Comparison of ENCODE assay signal across 8 cellular contexts in the genomic region with DNA sequence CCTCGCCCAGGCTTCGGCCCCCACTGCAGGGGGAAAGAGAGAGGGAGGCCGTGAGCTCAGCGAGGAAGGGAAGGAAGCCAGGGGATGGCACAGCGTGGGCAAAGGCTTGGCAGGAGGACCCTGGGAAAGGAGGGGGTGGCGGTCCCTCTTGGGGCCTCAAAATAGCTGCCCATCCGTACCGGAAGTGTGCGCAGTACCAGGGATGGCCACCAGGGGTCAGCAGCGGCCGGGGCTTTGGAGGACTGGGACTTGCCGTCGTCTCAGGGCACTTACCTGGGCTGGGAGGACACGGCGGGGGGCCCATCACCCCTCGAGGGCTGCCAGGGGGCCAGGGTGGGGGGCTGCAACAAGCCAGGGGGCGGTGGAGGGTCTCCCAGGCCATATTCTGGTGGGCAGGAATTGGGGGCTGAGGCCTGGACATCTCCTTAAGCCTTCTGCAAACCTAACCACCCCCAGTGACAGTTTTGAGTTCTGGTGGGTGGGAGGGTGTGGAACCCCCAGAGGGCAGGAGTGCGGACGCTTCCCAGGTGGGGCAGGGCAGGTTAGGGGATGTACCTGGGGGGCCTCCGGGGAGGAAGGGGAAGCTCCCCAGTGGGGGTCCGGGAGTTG. TPM values are rescaled to one million over a fixed set of nuclear protein-coding genes. Genes with fewer than 3 reads are reported as not detected.
DNase-seq lines count a peak whose midpoint lies in the region; ATAC-seq and TF ChIP-seq lines count a peak whose summit lies in the region.

No MANE protein-coding gene starts in this region.

- H3K9me3 Mint-ChIP-seq in activated naive CD4-positive, alpha-beta T cell treated with anti-CD3 and anti-CD28 coated beads for 36 hours = no peaks in the 10 kb centered on the region
- H3K9me3 Mint-ChIP-seq in progenitor cell of endocrine pancreas (ENCODE audit: low read depth) = no peaks in the 10 kb centered on the region

- peak; percentile 87 for TF ChIP-seq CTCF in progenitor cell of endocrine pancreas (IDR thresholded peaks at IDR 0.05; ENCODE audit: unreplicated experiment)

- in situ Hi-C loops in KBM-7 (cut with MboI; ENCODE audit: low pct_unique_long_range_greater_than_20kb, low sequenced_read_pairs) = no loop called here
- in situ Hi-C loops in SK-MEL-5 (cut with HindIII; ENCODE audit: low pct_unique_long_range_greater_than_20kb, low sequenced_read_pairs) = no loop called here

- H3K4me3 Mint-ChIP-seq in activated naive CD4-positive, alpha-beta T cell treated with anti-CD3 and anti-CD28 coated beads for 36 hours = no peak overlapping the region
- no peak overlapping the region for H3K4me3 Mint-ChIP-seq in progenitor cell of endocrine pancreas (ENCODE audit: low read depth)

- DNase-seq in DMS53 (lab: John Stamatoyannopoulos, UW) (peak; percentile 68), KBM-7 (peak; percentile 82), SK-MEL-5 (ENCODE audit: low read depth, low spot score) (peak; percentile 60), head of caudate nucleus (peak; percentile 23 to 93 (median 80)), progenitor cell of endocrine pancreas (ENCODE audit: low spot score, unreplicated experiment) (peak; percentile 85), ureter (ENCODE audit: low spot score) (peak; percentile 88)
- DNase-seq in activated naive CD4-positive, alpha-beta T cell treated with anti-CD3 and anti-CD28 coated beads for 36 hours = peak; percentile 92

- no peaks in the 10 kb centered on the region for H3K4me1 Mint-ChIP-seq in activated naive CD4-positive, alpha-beta T cell treated with anti-CD3 and anti-CD28 coated beads for 36 hours (ENCODE audit: low read depth)
- no peaks in the 10 kb centered on the region for H3K4me1 Mint-ChIP-seq in progenitor cell of endocrine pancreas (ENCODE audit: low read depth)

- intact Hi-C loops in activated naive CD4-positive, alpha-beta T cell treated with anti-CD3 and anti-CD28 coated beads for 36 hours (cut with micrococcal nuclease) = loop anchor here (1.0 to 2.0 kb wide), 5 partner anchors 29 to 497 kb away; partner anchors contain the start of gene GMIP
- intact Hi-C loops in head of caudate nucleus (cut with DNase I) = no loop called here

- no peaks in the 10 kb centered on the region for H3K36me3 Mint-ChIP-seq in activated naive CD4-positive, alpha-beta T cell treated with anti-CD3 and anti-CD28 coated beads for 36 hours (ENCODE audit: low read depth)
- H3K36me3 Mint-ChIP-seq in progenitor cell of endocrine pancreas (ENCODE audit: insufficient read depth) = no peaks in the 10 kb centered on the region

- no peak overlapping the region for H3K27ac Mint-ChIP-seq in activated naive CD4-positive, alpha-beta T cell treated with anti-CD3 and anti-CD28 coated beads for 36 hours
- no peak overlapping the region for H3K27ac Mint-ChIP-seq in progenitor cell of endocrine pancreas

- ATAC-seq in GM19463 (IDR thresholded peaks at IDR 0.05; ENCODE audit: unreplicated experiment) = no peak

- H3K27me3 Mint-ChIP-seq in activated naive CD4-positive, alpha-beta T cell treated with anti-CD3 and anti-CD28 coated beads for 36 hours (ENCODE audit: low read depth) = no peaks in the 10 kb centered on the region
- H3K27me3 Mint-ChIP-seq in progenitor cell of endocrine pancreas = peaks cover 10% of the 10 kb centered on the region

- CTCF ChIA-PET in activated naive CD4-positive, alpha-beta T cell treated with anti-CD3 and anti-CD28 coated beads for 36 hours (lab: Charles Lee) = interaction anchor here (0.5 to 3.3 kb wide), 19 partner anchors 8 to 365 kb away, joined by 3 to 27 read pairs (median 4); no protein-coding TSS in a partner anchor

RNA-seq across cellular contexts. Expression of gene TMEM161A, which starts 7.8 kb away (rescaled TPM):
- total RNA-seq in SK-MEL-5 (2014; rRNA removed; shearing (Covaris generic)) = 31.4 and 34.4 TPM in 2 replicates
- polyA plus RNA-seq in SK-MEL-5 (2015; cell fraction: cytosol; rRNA removed) = 53.5 and 56.9 TPM in 2 replicates
- polyA plus RNA-seq in SK-MEL-5 (2015; cell fraction: nucleus; rRNA removed) = 95.8 and 106 TPM in 2 replicates
- 10 to 100 TPM; 18.1 to 18.3 TPM for total RNA-seq in activated naive CD4-positive, alpha-beta T cell treated with anti-CD3 and anti-CD28 coated beads for 36 hours
- total RNA-seq in progenitor cell of endocrine pancreas (38.8 and 42.3 TPM in 2 replicates), ureter (25.3 TPM)

RNA-seq across cellular contexts. Expression of gene MEF2B, which starts 24.0 kb away (rescaled TPM):
- not detected in 2 replicates for total RNA-seq in SK-MEL-5 (2014; rRNA removed; shearing (Covaris generic))
- polyA plus RNA-seq in SK-MEL-5 (2015; cell fraction: cytosol; rRNA removed) = 0.13 and 0.27 TPM in 2 replicates
- 0.22 and 1.7 TPM in 2 replicates for polyA plus RNA-seq in SK-MEL-5 (2015; cell fraction: nucleus; rRNA removed)
- 1 to 10 TPM; 3.1 to 4.6 TPM for total RNA-seq in activated naive CD4-positive, alpha-beta T cell treated with anti-CD3 and anti-CD28 coated beads for 36 hours
- total RNA-seq in progenitor cell of endocrine pancreas = 4.2 and 4.4 TPM in 2 replicates
- 4.4 TPM for total RNA-seq in ureter

RNA-seq across cellular contexts. Expression of gene BORCS8, which starts 45.8 kb away (rescaled TPM):
- total RNA-seq in SK-MEL-5 (2014; rRNA removed; shearing (Covaris generic)) = 13.3 and 16.4 TPM in 2 replicates
- 31.6 and 46.9 TPM in 2 replicates for polyA plus RNA-seq in SK-MEL-5 (2015; cell fraction: cytosol; rRNA removed)
- polyA plus RNA-seq in SK-MEL-5 (2015; cell fraction: nucleus; rRNA removed) = 41.2 and 44.8 TPM in 2 replicates
- 10 to 100 TPM; 14.0 to 16.1 TPM for total RNA-seq in activated naive CD4-positive, alpha-beta T cell treated with anti-CD3 and anti-CD28 coated beads for 36 hours
- total RNA-seq in progenitor cell of endocrine pancreas (28.9 and 33.9 TPM in 2 replicates), ureter (58.0 TPM)

RNA-seq across cellular contexts. Expression of gene RFXANK, which starts 46.0 kb away (rescaled TPM):
- total RNA-seq in SK-MEL-5 (2014; rRNA removed; shearing (Covaris generic)) = 47.3 and 62.0 TPM in 2 replicates
- polyA plus RNA-seq in SK-MEL-5 (2015; cell fraction: cytosol; rRNA removed) = 34.7 and 46.8 TPM in 2 replicates
- 71.0 and 106 TPM in 2 replicates for polyA plus RNA-seq in SK-MEL-5 (2015; cell fraction: nucleus; rRNA removed)
- 10 to 100 TPM; 48.4 to 49.3 TPM for total RNA-seq in activated naive CD4-positive, alpha-beta T cell treated with anti-CD3 and anti-CD28 coated beads for 36 hours
- total RNA-seq in progenitor cell of endocrine pancreas (134 and 135 TPM in 2 replicates), ureter (50.6 TPM)

RNA-seq across cellular contexts. Expression of gene NR2C2AP, which starts 57.1 kb away (rescaled TPM):
- 20.4 and 23.7 TPM in 2 replicates for total RNA-seq in SK-MEL-5 (2014; rRNA removed; shearing (Covaris generic))
- polyA plus RNA-seq in SK-MEL-5 (2015; cell fraction: cytosol; rRNA removed) = 24.1 and 26.4 TPM in 2 replicates
- polyA plus RNA-seq in SK-MEL-5 (2015; cell fraction: nucleus; rRNA removed) = 45.1 and 64.2 TPM in 2 replicates
- total RNA-seq in activated naive CD4-positive, alpha-beta T cell treated with anti-CD3 and anti-CD28 coated beads for 36 hours = 10 to 100 TPM; 32.4 to 34.2 TPM
- total RNA-seq in progenitor cell of endocrine pancreas (10.6 and 12.2 TPM in 2 replicates), ureter (24.1 TPM)
